In the genomic region with DNA sequence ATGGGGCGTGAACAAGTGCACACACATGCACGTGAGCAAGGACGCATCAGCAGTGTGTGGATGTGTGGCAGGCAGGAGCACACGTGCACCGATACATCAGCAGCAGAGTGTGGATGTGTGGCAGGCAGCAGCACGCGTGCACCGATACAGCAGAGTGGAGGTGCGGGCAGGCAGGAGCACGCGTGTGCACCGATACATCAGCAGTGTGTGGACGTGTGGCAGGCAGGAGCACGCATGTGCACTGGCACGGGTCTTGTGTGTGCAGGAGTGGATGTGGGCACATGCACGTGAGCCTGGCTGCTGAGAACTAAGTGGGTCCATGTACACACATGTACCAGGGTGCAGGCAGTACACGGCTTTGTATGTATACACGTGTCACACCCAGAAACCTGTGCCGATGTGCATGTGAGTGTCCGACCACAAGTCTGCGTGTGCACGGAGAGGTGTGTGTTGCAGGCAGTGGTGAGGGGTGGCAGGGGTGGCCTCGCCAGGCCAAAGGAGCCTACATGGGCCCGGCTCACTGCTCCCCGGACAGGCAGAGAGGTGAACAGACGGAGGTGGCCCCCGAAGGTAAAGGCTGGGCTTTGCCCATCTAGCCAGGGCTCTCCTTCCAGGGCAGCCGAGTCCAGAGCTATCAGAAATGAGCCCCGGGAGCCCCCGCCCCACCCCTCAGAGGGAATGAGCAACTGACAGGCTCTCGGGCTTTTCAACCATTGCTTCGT, we compare ENCODE assay signal across 1 cellular context.
A peak's percentile ranks its signal among the peaks of the same experiment; 100 is the strongest.
TF ChIP-seq lines count a peak whose summit lies in the region.

No MANE protein-coding gene starts in this region.

TF ChIP-seq in HepG2, 621 proteins besides CTCF, POLR2A, EP300 and RAD21:
- TF ChIP-seq SP4 (CRISPR knock-in tag; IDR thresholded peaks at IDR 0.05) (no peak), ZNF616 (CRISPR knock-in tag; IDR thresholded peaks at IDR 0.05; ENCODE audit: low read depth) (no peak), RBM22 (optimal IDR thresholded peaks at IDR 0.05; ENCODE audit: low read length) (peak; percentile 62), MLX (CRISPR knock-in tag; IDR thresholded peaks at IDR 0.05) (no peak), ZMAT3 (CRISPR knock-in tag; conservative IDR thresholded peaks at IDR 0.05) (no peak)
